Comparison of ENCODE assay signal across 8 cellular contexts in the genomic region with DNA sequence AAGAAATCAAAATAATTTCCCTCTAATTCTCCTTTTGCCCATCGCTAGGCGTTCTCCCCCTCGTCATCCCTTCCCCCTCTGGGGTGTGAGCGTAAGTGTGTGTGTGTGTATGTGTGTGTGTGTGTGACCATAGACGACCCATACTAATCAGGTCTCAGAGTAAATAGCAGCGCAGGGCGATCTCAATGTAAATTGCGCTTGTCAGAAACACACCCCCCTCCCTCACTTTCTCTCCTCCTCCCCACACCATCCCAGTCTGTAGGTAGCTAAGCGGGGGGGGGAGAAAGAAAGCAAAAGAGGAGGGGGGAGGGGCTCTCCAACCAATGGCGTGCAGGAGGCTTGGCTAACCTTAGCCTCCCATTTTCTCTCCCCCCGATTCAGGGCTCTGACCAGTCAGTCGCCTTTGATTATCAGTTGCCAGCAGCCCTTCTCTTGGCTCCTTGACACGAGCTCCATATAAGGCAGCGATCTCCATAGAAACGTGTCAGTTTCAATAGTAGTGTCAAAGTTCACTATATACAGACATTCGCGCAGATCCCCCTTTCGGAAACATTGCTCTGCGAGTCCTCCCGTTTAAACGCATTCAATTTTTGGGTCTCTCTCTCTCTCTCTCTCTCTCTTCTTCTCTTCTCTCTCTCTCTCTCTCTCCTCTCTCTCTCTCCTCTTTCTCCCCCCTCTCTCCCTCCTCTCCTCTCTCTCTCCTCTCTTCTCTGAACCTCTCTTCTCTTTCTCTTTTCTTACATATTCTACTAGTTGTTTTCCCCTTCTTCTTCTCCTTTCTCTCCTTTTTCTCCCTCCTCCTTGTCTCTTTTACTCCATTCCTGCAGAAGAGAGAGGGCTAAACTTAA. TPM values are rescaled to one million over a fixed set of nuclear protein-coding genes. Genes with fewer than 3 reads are reported as not detected.
A peak's percentile ranks its signal among the peaks of the same experiment; 100 is the strongest.
DNase-seq lines count a peak whose midpoint lies in the region; ATAC-seq and TF ChIP-seq lines count a peak whose summit lies in the region.

Gene NR2F1 (plus strand): TSS at position 546 of the 848 bp plus-strand sequence. CDS start 1,802 bp downstream, outside the sequence.

- peaks cover 0 to 46% of the 10 kb centered on the region in 2 donors for H3K4me1 ChIP-seq in muscle layer of duodenum (ENCODE audit: control insufficient read depth in 1 of 2, insufficient read depth in 2 of 2, low read length in 2 of 2)

- DNase-seq in activated CD4-positive, alpha-beta memory T cell treated with anti-CD3 and anti-CD28 coated beads, Interleukin-2, amount 10 ng/mL, durations not matched to agents 7 days and 5 days: no peak
- no peak for DNase-seq in activated CD4-positive, alpha-beta memory T cell treated with anti-CD3 and anti-CD28 coated beads for 36 hours
- DNase-seq in NCI-H1048 (lab: John Stamatoyannopoulos, UW) (peak; percentile 74), erythroblast (lab: John Stamatoyannopoulos, UW) (peak; percentile 93 to 97)
- DNase-seq in stimulated activated CD4-positive, alpha-beta T cell treated with anti-CD3 and anti-CD28 coated beads, Interleukin-4, amount 100 ng/mL, for 24 hours: no peak

- no peaks in the 10 kb centered on the region for H3K36me3 ChIP-seq in muscle layer of duodenum (ENCODE audit: control insufficient read depth in 1 of 2, insufficient read depth in 2 of 2, low read length in 2 of 2)

- peak within 1 kb of the TSS; percentile 65 to 74 for H3K4me3 ChIP-seq in muscle layer of duodenum (ENCODE audit: low read depth in 1 of 2, low read length in 2 of 2)

- CTCF ChIA-PET in activated CD4-positive, alpha-beta memory T cell treated with anti-CD3 and anti-CD28 coated beads, Interleukin-2, amount 10 ng/mL, durations not matched to agents 7 days and 5 days (lab: Charles Lee): interaction anchor here (0.7 to 1.6 kb wide), 4 partner anchors 26 to 333 kb away, joined by 3 to 9 read pairs (median 3); no protein-coding TSS in a partner anchor
- CTCF ChIA-PET in activated CD4-positive, alpha-beta memory T cell treated with anti-CD3 and anti-CD28 coated beads for 36 hours (lab: Charles Lee): interaction anchor here (0.7 to 1.6 kb wide), 6 partner anchors 19 to 1155 kb away, joined by 3 to 4 read pairs (median 3); no protein-coding TSS in a partner anchor

- H3K27me3 Mint-ChIP-seq in activated CD4-positive, alpha-beta memory T cell treated with anti-CD3 and anti-CD28 coated beads, Interleukin-2, amount 10 ng/mL, durations not matched to agents 7 days and 5 days: peaks cover 50% of the 10 kb centered on the region
- peaks cover 44% of the 10 kb centered on the region for H3K27me3 Mint-ChIP-seq in activated CD4-positive, alpha-beta memory T cell treated with anti-CD3 and anti-CD28 coated beads for 36 hours

- H3K4me3 Mint-ChIP-seq in activated CD4-positive, alpha-beta memory T cell treated with anti-CD3 and anti-CD28 coated beads, Interleukin-2, amount 10 ng/mL, durations not matched to agents 7 days and 5 days: peak within 1 kb of the TSS; percentile 59
- no peak within 1 kb of the TSS for H3K4me3 Mint-ChIP-seq in activated CD4-positive, alpha-beta memory T cell treated with anti-CD3 and anti-CD28 coated beads for 36 hours

- no peak for TF ChIP-seq POLR2A in erythroblast (IDR thresholded peaks at IDR 0.05; ENCODE audit: low read length)

- ATAC-seq in SK-N-SH treated with all-trans-retinoic acid at 6 μM for 48 hours: peak; percentile 63
- ATAC-seq in HG02870 (IDR thresholded peaks at IDR 0.05; ENCODE audit: unreplicated experiment): no peak

- H3K27ac Mint-ChIP-seq in activated CD4-positive, alpha-beta memory T cell treated with anti-CD3 and anti-CD28 coated beads, Interleukin-2, amount 10 ng/mL, durations not matched to agents 7 days and 5 days: no peak within 1 kb of the TSS
- no peak within 1 kb of the TSS for H3K27ac Mint-ChIP-seq in activated CD4-positive, alpha-beta memory T cell treated with anti-CD3 and anti-CD28 coated beads for 36 hours

- H3K4me1 Mint-ChIP-seq in activated CD4-positive, alpha-beta memory T cell treated with anti-CD3 and anti-CD28 coated beads, Interleukin-2, amount 10 ng/mL, durations not matched to agents 7 days and 5 days: peaks cover 31% of the 10 kb centered on the region
- peaks cover 28% of the 10 kb centered on the region for H3K4me1 Mint-ChIP-seq in activated CD4-positive, alpha-beta memory T cell treated with anti-CD3 and anti-CD28 coated beads for 36 hours (ENCODE audit: low read depth)

- no peaks in the 10 kb centered on the region for H3K9me3 Mint-ChIP-seq in activated CD4-positive, alpha-beta memory T cell treated with anti-CD3 and anti-CD28 coated beads, Interleukin-2, amount 10 ng/mL, durations not matched to agents 7 days and 5 days
- no peaks in the 10 kb centered on the region for H3K9me3 Mint-ChIP-seq in activated CD4-positive, alpha-beta memory T cell treated with anti-CD3 and anti-CD28 coated beads for 36 hours

- POLR2A ChIA-PET in activated CD4-positive, alpha-beta memory T cell treated with anti-CD3 and anti-CD28 coated beads, Interleukin-2, amount 10 ng/mL, durations not matched to agents 7 days and 5 days (lab: Charles Lee): no interaction called here
- POLR2A ChIA-PET in activated CD4-positive, alpha-beta memory T cell treated with anti-CD3 and anti-CD28 coated beads for 36 hours (lab: Charles Lee): no interaction called here

- H3K27me3 ChIP-seq in muscle layer of duodenum (ENCODE audit: low read depth, low read length): peaks cover 63% of the 10 kb centered on the region

- peak within 1 kb of the TSS; percentile 45 for H3K27ac ChIP-seq in muscle layer of duodenum (ENCODE audit: low read length)

- intact Hi-C loops in activated CD4-positive, alpha-beta memory T cell treated with anti-CD3 and anti-CD28 coated beads for 36 hours (cut with micrococcal nuclease): loop anchor here (2.0 to 10.0 kb wide), 5 partner anchors 38 to 1272 kb away; a partner anchor contains a TSS

- H3K36me3 Mint-ChIP-seq in activated CD4-positive, alpha-beta memory T cell treated with anti-CD3 and anti-CD28 coated beads, Interleukin-2, amount 10 ng/mL, durations not matched to agents 7 days and 5 days (ENCODE audit: low read depth): peaks cover 6% of the 10 kb centered on the region
- peaks cover 5% of the 10 kb centered on the region for H3K36me3 Mint-ChIP-seq in activated CD4-positive, alpha-beta memory T cell treated with anti-CD3 and anti-CD28 coated beads for 36 hours

- H3K9me3 ChIP-seq in muscle layer of duodenum (ENCODE audit: control insufficient read depth in 1 of 2, low read length in 2 of 2): no peaks in the 10 kb centered on the region

TF ChIP-seq in SK-N-SH treated with all-trans-retinoic acid at 6 μM for 48 hours, 23 proteins besides CTCF, POLR2A, EP300 and RAD21 (continues in another document):
- TF ChIP-seq TOX (CRISPR knock-in tag; IDR thresholded peaks at IDR 0.05; ENCODE audit: borderline replicate concordance) (0 out of 2 replicates have a peak, but pooled peaks have one; percentile 21), BACH2 (CRISPR knock-in tag; IDR thresholded peaks at IDR 0.05; ENCODE audit: borderline replicate concordance) (no peak), ISL1 (CRISPR knock-in tag; IDR thresholded peaks at IDR 0.05) (no peak), ZNF8 (CRISPR knock-in tag; IDR thresholded peaks at IDR 0.05) (peak; percentile 25; the same call in 1 of the 2 replicates), ZNF70 (CRISPR knock-in tag; IDR thresholded peaks at IDR 0.05) (peak; percentile 94), PATZ1 (CRISPR knock-in tag; IDR thresholded peaks at IDR 0.05; ENCODE audit: borderline replicate concordance) (peak; percentile 99), TSHZ2 (CRISPR knock-in tag; IDR thresholded peaks at IDR 0.05) (peak; percentile 64; the same call in 1 of the 2 replicates), PPARA (CRISPR knock-in tag; IDR thresholded peaks at IDR 0.05; ENCODE audit: borderline replicate concordance) (no peak)

RNA-seq across cellular contexts. Expression of gene NR2F1, which starts in this region (rescaled TPM):
- total RNA-seq in activated CD4-positive, alpha-beta memory T cell treated with anti-CD3 and anti-CD28 coated beads, Interleukin-2, amount 10 ng/mL, durations not matched to agents 7 days and 5 days: not detected
- not detected for total RNA-seq in activated CD4-positive, alpha-beta memory T cell treated with anti-CD3 and anti-CD28 coated beads for 36 hours

Comparison
In these comparisons a context has a peak if more than half of its experiments do, and no peak if none do; other contexts are left out.
1. DNase-seq: peak in NCI-H1048 (single experiment) and erythroblast (2 of 2); none in activated CD4-positive, alpha-beta memory T cell treated with anti-CD3 and anti-CD28 coated beads, Interleukin-2, amount 10 ng/mL, durations not matched to agents 7 days and 5 days (single experiment), activated CD4-positive, alpha-beta memory T cell treated with anti-CD3 and anti-CD28 coated beads for 36 hours (single experiment) and stimulated activated CD4-positive, alpha-beta T cell treated with anti-CD3 and anti-CD28 coated beads, Interleukin-4, amount 100 ng/mL, for 24 hours (single experiment).